In genomic region chr3:70608434-70608833, GRCh38 we compare ENCODE assay signal across 20 cellular contexts.
"Had no signal": no experiment of that assay in that cellular context is flagged by ENCODE, and none has a peak within 500 bp of the region (broad histone marks: within the 10 kb centered on the region; RNA-seq: fewer than 3 reads in every experiment).

No MANE protein-coding gene starts in this region.

- H3K36me3 ChIP-seq: colonic mucosa, neural progenitor cell, prostate gland, tibial artery had no signal

- H3K9me3 ChIP-seq: colonic mucosa, mucosa of descending colon, prostate gland, tibial artery had no signal

- H3K27ac ChIP-seq: colonic mucosa, neural progenitor cell, prostate gland, tibial artery had no signal

- H3K27me3 ChIP-seq: colonic mucosa, neural progenitor cell, tibial artery had no signal

- H3K4me3 ChIP-seq: colonic mucosa, mucosa of descending colon, neural progenitor cell, prostate gland, tibial artery had no signal

- DNase-seq: activated CD4-positive, alpha-beta T cell treated with anti-CD3 and anti-CD28 coated beads, Interleukin-2, amount 10 ng/mL, durations not matched to agents 24 days and 14 days; activated CD4-positive, CD25-positive, alpha-beta regulatory T cell; activated CD8-positive, alpha-beta T cell treated with anti-CD3 and anti-CD28 coated beads for 36 hours; activated naive CD4-positive, alpha-beta T cell; activated naive CD8-positive, alpha-beta T cell treated with anti-CD3 and anti-CD28 coated beads for 36 hours; activated T-cell treated with anti-CD3 and anti-CD28 coated beads, Interleukin-2, amount 50 U/mL, for 1 hour; amygdala; central memory CD4-positive, alpha-beta T cell; colonic mucosa; erythroblast; head of caudate nucleus; mesenchymal stem cell; naive thymus-derived CD4-positive, alpha-beta T cell; right cardiac atrium; stimulated activated naive CD8-positive, alpha-beta T cell treated with anti-CD3 and anti-CD28 coated beads, Interleukin-15, Interleukin-2, amounts not matched to agents 100 U/mL and 50 U/mL, for 24 hours; substantia nigra; tibial artery had no signal

- H3K4me1 ChIP-seq: colonic mucosa, neural progenitor cell, prostate gland had no signal
